ENCODE assay signal across 23 cellular contexts in the genomic region with DNA sequence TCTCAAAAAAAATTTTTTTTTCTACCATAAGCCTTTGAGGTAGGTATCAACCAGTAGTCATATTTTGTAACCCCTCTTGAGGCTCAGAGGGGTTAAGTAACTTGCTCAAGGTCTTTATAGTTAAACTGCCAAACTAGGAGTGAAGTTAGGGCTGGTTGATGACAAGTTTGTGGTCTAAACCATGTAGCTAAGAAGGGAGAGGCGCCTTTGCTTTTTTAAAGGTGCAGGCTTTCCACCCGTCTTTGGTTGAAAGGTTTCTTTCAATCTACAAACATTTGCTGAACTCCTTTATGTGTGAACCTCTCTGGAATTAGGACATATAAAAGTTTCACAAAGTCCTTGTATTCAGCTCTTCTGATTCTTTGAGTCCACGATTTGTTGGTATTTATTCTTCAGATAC. TPM values are rescaled to one million over a fixed set of nuclear protein-coding genes. Genes with fewer than 3 reads are reported as not detected.
A peak's percentile ranks its signal among the peaks of the same experiment; 100 is the strongest.
DNase-seq lines count a peak whose midpoint lies in the region; ATAC-seq, FAIRE-seq and TF ChIP-seq lines count a peak whose summit lies in the region.
"Had no signal": no experiment of that assay in that cellular context is flagged by ENCODE, and none has a peak within 500 bp of the region (broad histone marks: within the 10 kb centered on the region; RNA-seq: fewer than 3 reads in every experiment).

No MANE protein-coding gene starts in this region.

- H3K9me3 ChIP-seq in HepG2 (ENCODE audit: low read length) (no peaks in the 10 kb centered on the region), right lobe of liver (no peaks in the 10 kb centered on the region), SU-DHL-6 (ENCODE audit: insufficient read depth, low read length) (no peaks in the 10 kb centered on the region), uterus (no peaks in the 10 kb centered on the region), upper lobe of left lung (no peaks in the 10 kb centered on the region)
- H3K9me3 ChIP-seq: ovary, testis had no signal

- no peak for TF ChIP-seq CTCF in HepG2 (CRISPR knock-in tag; IDR thresholded peaks at IDR 0.05)
- no peak for TF ChIP-seq CTCF in right lobe of liver (IDR thresholded peaks at IDR 0.05)
- TF ChIP-seq CTCF in SU-DHL-6 (IDR thresholded peaks at IDR 0.05; ENCODE audit: insufficient read depth, low read length, poor library complexity, severe bottlenecking): no peak
- TF ChIP-seq CTCF in uterus (IDR thresholded peaks at IDR 0.05): no peak
- no peak for TF ChIP-seq CTCF in upper lobe of left lung (IDR thresholded peaks at IDR 0.05)

- 53% methylated on average over 3 of the region's 3 CpGs for WGBS in HepG2 (ENCODE audit: low lambda C conversion rate)
- 91% methylated on average over 3 of the region's 3 CpGs for WGBS in right lobe of liver (ENCODE audit: insufficient coverage, low coverage, low lambda C conversion rate, missing lambda C conversion rate)
- WGBS in upper lobe of left lung, 2 donors: 84 to 95% methylated on average over 3 of the region's 3 CpGs

- no peak overlapping the region for H3K27ac ChIP-seq in HepG2 (ENCODE audit: extremely low read length, insufficient read depth, low read length)
- no peak overlapping the region for H3K27ac ChIP-seq in right lobe of liver
- H3K27ac ChIP-seq in SU-DHL-6 (ENCODE audit: low read depth, low read length): peak overlapping the region; percentile 95
- H3K27ac ChIP-seq in uterus: peak overlapping the region; percentile 96 to 97
- H3K27ac ChIP-seq in upper lobe of left lung: no peak overlapping the region
- H3K27ac ChIP-seq: BLaER1 treated with 17β-estradiol and CSF1 and Interleukin-3, amounts not matched to agents 10 nM and 100 nM; KMS-11 had no signal

- TF ChIP-seq EP300 in HepG2 (IDR thresholded peaks at IDR 0.05; ENCODE audit: low read depth in 2 of 2, low read length in 2 of 2) (no peak), HepG2 (CRISPR knock-in tag; IDR thresholded peaks at IDR 0.05; ENCODE audit: borderline replicate concordance) (no peak), upper lobe of left lung (IDR thresholded peaks at IDR 0.05) (no peak)

- ATAC-seq in HepG2 (no peak), right lobe of liver (no peak), upper lobe of left lung (ENCODE audit: low FRiP score in 2 of 2) (no peak)
- ATAC-seq: Right ventricle myocardium inferior, sciatic nerve, T-helper 17 cell had no signal

- no peaks in the 10 kb centered on the region for H4K20me1 ChIP-seq in HepG2 (ENCODE audit: insufficient read depth, low read length)
- no peaks in the 10 kb centered on the region for H4K20me1 ChIP-seq in SU-DHL-6 (ENCODE audit: low read depth, low read length)
- H4K20me1 ChIP-seq: BLaER1 treated with 17β-estradiol and CSF1 and Interleukin-3, amounts not matched to agents 10 nM and 100 nM had no signal

- H3K4me1 ChIP-seq in HepG2 (ENCODE audit: insufficient read depth, low read length) (peaks cover 45% of the 10 kb centered on the region), right lobe of liver (peaks cover 0 to 4% (median 0%) of the 10 kb centered on the region in 4 donors), uterus (no peaks in the 10 kb centered on the region), upper lobe of left lung (peaks cover 6 to 22% (median 9%) of the 10 kb centered on the region in 4 donors)

- H2AFZ ChIP-seq in HepG2 (ENCODE audit: low read length) (peak overlapping the region; percentile 32), SU-DHL-6 (ENCODE audit: low read depth, low read length, severe bottlenecking) (peak overlapping the region; percentile 43)

- no peak for FAIRE-seq in HepG2 (lab: Jason Lieb, UNC)
- FAIRE-seq: endometrium, GM12891 had no signal

- in situ Hi-C loops in HepG2 (cut with HindIII; ENCODE audit: extremely low pct_ligation_motif_present, low pct_unique_long_range_greater_than_20kb): no loop called here

- H3K9me2 ChIP-seq in SU-DHL-6 (replicated peaks; ENCODE audit: insufficient read depth, low read length): no peaks in the 10 kb centered on the region

- 0 out of 2 replicates have a peak overlapping the region, but pooled peaks have one; percentile 9 for H3K4me2 ChIP-seq in HepG2 (ENCODE audit: low read depth, low read length)
- H3K4me2 ChIP-seq in SU-DHL-6 (ENCODE audit: low read depth, low read length, poor library complexity, severe bottlenecking): peak overlapping the region; percentile 66

- CTCF ChIA-PET in HepG2 (lab: Yijun Ruan, JAX; ENCODE audit: low intra/inter-chr PET ratio, low total read pairs): no interaction called here

- no peaks in the 10 kb centered on the region for H3K36me3 ChIP-seq in HepG2 (replicated peaks in 1 of 2; ENCODE audit: control insufficient read depth in 1 of 2, insufficient read depth in 2 of 2, low read length in 2 of 2)
- peaks cover 0 to 4% (median 0%) of the 10 kb centered on the region in 4 donors for H3K36me3 ChIP-seq in right lobe of liver
- H3K36me3 ChIP-seq in SU-DHL-6 (ENCODE audit: low read length): 0 out of 2 replicates have a peak, but pooled peaks cover 4% of the 10 kb centered on the region
- no peaks in the 10 kb centered on the region for H3K36me3 ChIP-seq in uterus
- no peaks in the 10 kb centered on the region for H3K36me3 ChIP-seq in upper lobe of left lung
- H3K36me3 ChIP-seq: ovary had no signal

- H3K79me2 ChIP-seq in HepG2 (ENCODE audit: insufficient read depth, low read length) (peaks cover 16% of the 10 kb centered on the region), SU-DHL-6 (ENCODE audit: insufficient read depth, low read length) (peaks cover 18% of the 10 kb centered on the region)

- H3K9ac ChIP-seq in HepG2 (ENCODE audit: insufficient read depth, low read depth, low read length) (no peak overlapping the region), SU-DHL-6 (ENCODE audit: low read length) (peak overlapping the region; percentile 85)
- H3K9ac ChIP-seq: BLaER1 treated with 17β-estradiol and CSF1 and Interleukin-3, amounts not matched to agents 10 nM and 100 nM; KMS-11 had no signal

- intact Hi-C loops in HepG2 (cut with micrococcal nuclease; ENCODE audit: unreplicated experiment): loop anchor here (2.0 kb wide), 2 partner anchors 61 to 71 kb away; no protein-coding TSS in a partner anchor
- intact Hi-C loops in right lobe of liver (cut with DNase I): no loop called here
- intact Hi-C loops in uterus (cut with DNase I; ENCODE audit: low total_unique reads): no loop called here

- H3K27me3 ChIP-seq in HepG2 (ENCODE audit: control insufficient read depth in 1 of 2, insufficient read depth in 2 of 2, low read length in 2 of 2): no peaks in the 10 kb centered on the region; a peak in 1 of 5 replicates
- H3K27me3 ChIP-seq in right lobe of liver: no peaks in the 10 kb centered on the region
- no peaks in the 10 kb centered on the region for H3K27me3 ChIP-seq in SU-DHL-6 (ENCODE audit: low read length)
- H3K27me3 ChIP-seq in uterus: no peaks in the 10 kb centered on the region
- no peaks in the 10 kb centered on the region for H3K27me3 ChIP-seq in upper lobe of left lung
- H3K27me3 ChIP-seq: BLaER1 treated with 17β-estradiol and CSF1 and Interleukin-3, amounts not matched to agents 10 nM and 100 nM; ovary; testis had no signal

- no peak overlapping the region for H3K4me3 ChIP-seq in HepG2 (replicated peaks in 1 of 3; ENCODE audit: insufficient read depth in 1 of 3, low read depth in 2 of 3, low read length in 3 of 3)
- H3K4me3 ChIP-seq in right lobe of liver: no peak overlapping the region
- peak overlapping the region; percentile 9 for H3K4me3 ChIP-seq in SU-DHL-6 (ENCODE audit: insufficient read depth, low read length, poor library complexity, severe bottlenecking)
- H3K4me3 ChIP-seq in uterus: no peak overlapping the region
- no peak overlapping the region for H3K4me3 ChIP-seq in upper lobe of left lung
- H3K4me3 ChIP-seq: BLaER1 treated with 17β-estradiol and CSF1 and Interleukin-3, amounts not matched to agents 10 nM and 100 nM; ovary; testis had no signal

- TF ChIP-seq POLR2A in HepG2 (IDR thresholded peaks at IDR 0.05; ENCODE audit: insufficient read depth in 1 of 2, low read depth in 2 of 2, low read length in 2 of 2) (no peak), right lobe of liver (IDR thresholded peaks at IDR 0.05) (no peak), uterus (IDR thresholded peaks at IDR 0.05) (no peak), upper lobe of left lung (IDR thresholded peaks at IDR 0.05) (no peak)

- BruUV-seq in HepG2 (replicated peaks; lab: Mats Ljungman, UMichigan): no TSS peak

- POLR2A ChIA-PET in HepG2 (lab: Yijun Ruan, JAX): interaction anchor here (1.1 kb wide), 1 partner anchor 60 kb away, joined by 3 read pairs; no protein-coding TSS in a partner anchor

- DNase-seq in HepG2 (ENCODE audit: low spot score) (no peak), right lobe of liver (no peak), myocyte (ENCODE audit: low read depth) (peak; percentile 17), uterus (no peak), amniotic stem cell (lab: John Stamatoyannopoulos, UW) (no peak), GF-D8 (lab: John Stamatoyannopoulos, UW) (no peak), upper lobe of left lung (no peak)
- DNase-seq: ACHN; activated CD4-positive, alpha-beta memory T cell treated with anti-CD3 and anti-CD28 coated beads, Interleukin-2, amount 10 ng/mL, durations not matched to agents 7 days and 5 days; DMS153; GOT3; naive B cell; NCI-H1417 treated with DMSO at 0.1 percent for 48 hours; ovary; T-helper 17 cell; testis had no signal

- H3F3A ChIP-seq in SU-DHL-6 (ENCODE audit: insufficient read depth): peaks cover 47% of the 10 kb centered on the region

- TF ChIP-seq RAD21 in HepG2 (CRISPR knock-in tag; IDR thresholded peaks at IDR 0.05): no peak

RNA-seq across cellular contexts. Expression of gene MTA3, which starts 2.4 kb away (rescaled TPM):
- total RNA-seq in HepG2 (2016; rRNA removed; fragmentation: Illumina TruSeq; extraction: Trizol) (48.8 and 57.6 TPM in 2 replicates), right lobe of liver (10 to 100 TPM in 4 of 6 experiments, 1 to 10 TPM in 2; 6.3 to 13.0 (median 11.4) TPM), myocyte (21.6 and 28.0 TPM in 2 replicates), uterus (10 to 100 TPM; 25.6 to 89.1 (median 64.0) TPM), upper lobe of left lung (10 to 100 TPM; 18.2 to 59.7 (median 27.0) TPM)
- 39.9 and 45.9 TPM in 2 replicates for total RNA-seq in HepG2 (2016; cell fraction: cytosol; rRNA removed; fragmentation: Illumina TruSeq; extraction: Trizol; ENCODE audit: low read depth)
- 47.0 and 59.0 TPM in 2 replicates for total RNA-seq in HepG2 (2016; cell fraction: insoluble cytoplasmic fraction; rRNA removed; fragmentation: Illumina TruSeq; extraction: Trizol)
- total RNA-seq in HepG2 (2016; cell fraction: membrane; rRNA removed; fragmentation: Illumina TruSeq; extraction: Trizol): 58.3 and 61.7 TPM in 2 replicates
- 43.8 and 50.9 TPM in 2 replicates for total RNA-seq in HepG2 (2016; cell fraction: nucleus; rRNA removed; fragmentation: Illumina TruSeq; extraction: Trizol)
- 63.9 and 77.8 TPM in 2 replicates for polyA plus RNA-seq in HepG2 (2011; rRNA removed)
- polyA plus RNA-seq in HepG2 (2011; cell fraction: cytosol; rRNA removed): 54.2 and 69.3 TPM in 2 replicates
- 41.4 and 43.8 TPM in 2 replicates for polyA plus RNA-seq in HepG2 (2011; cell fraction: nucleus; rRNA removed)
- polyA plus RNA-seq in HepG2 (2012): 63.9 and 78.6 TPM in 2 replicates
- 42.6 and 42.8 TPM in 2 replicates for polyA plus RNA-seq in HepG2 (2016; cell fraction: cytosol; fragmentation: Illumina TruSeq; extraction: Trizol; ENCODE audit: low read depth)
- polyA plus RNA-seq in HepG2 (2016; cell fraction: insoluble cytoplasmic fraction; fragmentation: Illumina TruSeq; extraction: Trizol; ENCODE audit: low read depth): 97.1 and 99.3 TPM in 2 replicates
- polyA plus RNA-seq in HepG2 (2016; cell fraction: membrane; fragmentation: Illumina TruSeq; extraction: Trizol; ENCODE audit: low read depth): 64.5 and 75.8 TPM in 2 replicates
- polyA plus RNA-seq in HepG2 (2016; cell fraction: nucleus; fragmentation: Illumina TruSeq; extraction: Trizol; ENCODE audit: insufficient read depth, low read depth): 77.8 and 83.9 TPM in 2 replicates
- polyA minus RNA-seq in HepG2 (2011; rRNA and poly(A)+ RNA removed; ENCODE audit: low replicate concordance): 12.5 and 38.7 TPM in 2 replicates
- 31.0 and 41.1 TPM in 2 replicates for polyA minus RNA-seq in HepG2 (2011; cell fraction: cytosol; rRNA and poly(A)+ RNA removed)
- 85.1 and 103 TPM in 2 replicates for polyA minus RNA-seq in HepG2 (2011; cell fraction: nucleus; rRNA and poly(A)+ RNA removed)
- polyA plus RNA-seq in myocyte (2012): 27.3 TPM

Comparison
In these comparisons a context has a peak if more than half of its experiments do, and no peak if none do; other contexts are left out.
1. H3K27ac ChIP-seq: peak in SU-DHL-6 (single experiment) and uterus (2 of 2); none in HepG2 (single experiment), right lobe of liver (0 of 3) and upper lobe of left lung (0 of 4).